1 cellular context compared by ENCODE assay signal in the genomic region with DNA sequence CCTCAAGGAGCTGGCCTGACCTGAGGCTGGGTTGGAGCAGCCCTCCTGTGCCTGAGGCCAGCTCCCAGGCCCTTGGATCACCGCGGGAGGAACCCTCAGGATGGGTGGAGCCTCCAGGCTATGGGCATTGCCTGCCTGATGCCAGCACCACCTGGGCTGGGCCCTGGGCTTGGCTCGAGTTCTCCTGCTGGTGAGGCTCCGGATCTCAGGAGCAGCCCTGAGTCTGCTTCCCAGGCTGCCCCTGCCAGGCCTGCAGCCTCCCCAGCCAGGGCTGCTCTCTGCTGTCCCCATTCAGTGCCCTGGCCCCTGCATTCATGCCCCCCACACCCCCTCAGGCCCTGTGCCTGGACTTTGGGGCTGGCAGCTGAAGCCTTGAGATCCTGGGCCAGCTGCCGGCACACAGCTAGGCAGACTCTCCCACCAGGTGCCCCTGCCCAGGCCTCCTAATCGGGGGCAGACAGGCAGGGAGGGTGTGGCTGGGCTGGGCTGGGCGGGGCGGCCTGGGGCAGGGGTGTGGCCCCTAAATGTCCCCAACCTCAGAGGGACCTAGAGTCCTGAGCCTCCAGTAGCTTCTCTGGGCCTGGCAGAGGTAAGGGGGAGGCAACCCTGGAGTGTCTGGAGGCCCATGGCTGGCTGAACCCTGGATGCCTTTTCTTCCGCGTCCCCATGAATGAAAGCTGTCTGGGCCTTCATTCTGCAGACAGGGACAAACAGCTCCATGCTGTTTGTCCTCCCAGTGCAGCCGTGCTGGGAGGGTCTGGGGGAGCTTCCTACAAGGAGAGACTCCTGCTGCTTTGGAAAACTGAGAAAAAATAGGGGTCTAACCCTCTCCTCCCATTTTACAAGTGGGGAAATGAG.
TF ChIP-seq lines count a peak whose summit lies in the region.

No MANE protein-coding gene starts in this region.

TF ChIP-seq in GM23338, 12 proteins besides CTCF, POLR2A, EP300 and RAD21 (continued from another document):
- TF ChIP-seq POLR2AphosphoS5 (IDR thresholded peaks at IDR 0.05; ENCODE audit: low read depth) (no peak), EZH2phosphoT487 (IDR thresholded peaks at IDR 0.05; ENCODE audit: unreplicated experiment) (no peak), JUNB (IDR thresholded peaks at IDR 0.05; ENCODE audit: unreplicated experiment) (no peak), STAT1 (IDR thresholded peaks at IDR 0.05; ENCODE audit: unreplicated experiment) (no peak), EZH2 (IDR thresholded peaks at IDR 0.05; ENCODE audit: low read depth, unreplicated experiment) (no peak), ZNF331 (CRISPR knock-in tag; IDR thresholded peaks at IDR 0.05; ENCODE audit: low read depth) (no peak), ZNF114 (CRISPR knock-in tag; IDR thresholded peaks at IDR 0.05) (no peak), CREB1 (CRISPR knock-in tag; IDR thresholded peaks at IDR 0.05; ENCODE audit: low read depth) (no peak)
- TF ChIP-seq, protein P1, sequence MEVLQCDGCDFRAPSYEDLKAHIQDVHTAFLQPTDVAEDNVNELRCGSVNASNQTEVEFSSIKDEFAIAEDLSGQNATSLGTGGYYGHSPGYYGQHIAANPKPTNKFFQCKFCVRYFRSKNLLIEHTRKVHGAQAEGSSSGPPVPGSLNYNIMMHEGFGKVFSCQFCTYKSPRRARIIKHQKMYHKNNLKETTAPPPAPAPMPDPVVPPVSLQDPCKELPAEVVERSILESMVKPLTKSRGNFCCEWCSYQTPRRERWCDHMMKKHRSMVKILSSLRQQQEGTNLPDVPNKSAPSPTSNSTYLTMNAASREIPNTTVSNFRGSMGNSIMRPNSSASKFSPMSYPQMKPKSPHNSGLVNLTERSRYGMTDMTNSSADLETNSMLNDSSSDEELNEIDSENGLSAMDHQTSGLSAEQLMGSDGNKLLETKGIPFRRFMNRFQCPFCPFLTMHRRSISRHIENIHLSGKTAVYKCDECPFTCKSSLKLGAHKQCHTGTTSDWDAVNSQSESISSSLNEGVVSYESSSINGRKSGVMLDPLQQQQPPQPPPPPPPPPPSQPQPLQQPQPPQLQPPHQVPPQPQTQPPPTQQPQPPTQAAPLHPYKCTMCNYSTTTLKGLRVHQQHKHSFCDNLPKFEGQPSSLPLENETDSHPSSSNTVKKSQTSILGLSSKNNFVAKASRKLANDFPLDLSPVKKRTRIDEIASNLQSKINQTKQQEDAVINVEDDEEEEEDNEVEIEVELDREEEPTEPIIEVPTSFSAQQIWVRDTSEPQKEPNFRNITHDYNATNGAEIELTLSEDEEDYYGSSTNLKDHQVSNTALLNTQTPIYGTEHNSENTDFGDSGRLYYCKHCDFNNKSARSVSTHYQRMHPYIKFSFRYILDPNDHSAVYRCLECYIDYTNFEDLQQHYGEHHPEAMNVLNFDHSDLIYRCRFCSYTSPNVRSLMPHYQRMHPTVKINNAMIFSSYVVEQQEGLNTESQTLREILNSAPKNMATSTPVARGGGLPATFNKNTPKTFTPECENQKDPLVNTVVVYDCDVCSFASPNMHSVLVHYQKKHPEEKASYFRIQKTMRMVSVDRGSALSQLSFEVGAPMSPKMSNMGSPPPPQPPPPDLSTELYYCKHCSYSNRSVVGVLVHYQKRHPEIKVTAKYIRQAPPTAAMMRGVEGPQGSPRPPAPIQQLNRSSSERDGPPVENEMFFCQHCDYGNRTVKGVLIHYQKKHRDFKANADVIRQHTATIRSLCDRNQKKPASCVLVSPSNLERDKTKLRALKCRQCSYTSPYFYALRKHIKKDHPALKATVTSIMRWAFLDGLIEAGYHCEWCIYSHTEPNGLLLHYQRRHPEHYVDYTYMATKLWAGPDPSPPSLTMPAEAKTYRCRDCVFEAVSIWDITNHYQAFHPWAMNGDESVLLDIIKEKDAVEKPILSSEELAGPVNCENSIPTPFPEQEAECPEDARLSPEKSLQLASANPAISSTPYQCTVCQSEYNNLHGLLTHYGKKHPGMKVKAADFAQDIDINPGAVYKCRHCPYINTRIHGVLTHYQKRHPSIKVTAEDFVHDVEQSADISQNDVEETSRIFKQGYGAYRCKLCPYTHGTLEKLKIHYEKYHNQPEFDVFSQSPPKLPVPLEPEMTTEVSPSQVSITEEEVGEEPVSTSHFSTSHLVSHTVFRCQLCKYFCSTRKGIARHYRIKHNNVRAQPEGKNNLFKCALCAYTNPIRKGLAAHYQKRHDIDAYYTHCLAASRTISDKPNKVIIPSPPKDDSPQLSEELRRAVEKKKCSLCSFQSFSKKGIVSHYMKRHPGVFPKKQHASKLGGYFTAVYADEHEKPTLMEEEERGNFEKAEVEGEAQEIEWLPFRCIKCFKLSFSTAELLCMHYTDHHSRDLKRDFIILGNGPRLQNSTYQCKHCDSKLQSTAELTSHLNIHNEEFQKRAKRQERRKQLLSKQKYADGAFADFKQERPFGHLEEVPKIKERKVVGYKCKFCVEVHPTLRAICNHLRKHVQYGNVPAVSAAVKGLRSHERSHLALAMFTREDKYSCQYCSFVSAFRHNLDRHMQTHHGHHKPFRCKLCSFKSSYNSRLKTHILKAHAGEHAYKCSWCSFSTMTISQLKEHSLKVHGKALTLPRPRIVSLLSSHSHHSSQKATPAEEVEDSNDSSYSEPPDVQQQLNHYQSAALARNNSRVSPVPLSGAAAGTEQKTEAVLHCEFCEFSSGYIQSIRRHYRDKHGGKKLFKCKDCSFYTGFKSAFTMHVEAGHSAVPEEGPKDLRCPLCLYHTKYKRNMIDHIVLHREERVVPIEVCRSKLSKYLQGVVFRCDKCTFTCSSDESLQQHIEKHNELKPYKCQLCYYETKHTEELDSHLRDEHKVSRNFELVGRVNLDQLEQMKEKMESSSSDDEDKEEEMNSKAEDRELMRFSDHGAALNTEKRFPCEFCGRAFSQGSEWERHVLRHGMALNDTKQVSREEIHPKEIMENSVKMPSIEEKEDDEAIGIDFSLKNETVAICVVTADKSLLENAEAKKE (CRISPR knock-in tag; IDR thresholded peaks at IDR 0.05): no peak
- TF ChIP-seq, protein P2, sequence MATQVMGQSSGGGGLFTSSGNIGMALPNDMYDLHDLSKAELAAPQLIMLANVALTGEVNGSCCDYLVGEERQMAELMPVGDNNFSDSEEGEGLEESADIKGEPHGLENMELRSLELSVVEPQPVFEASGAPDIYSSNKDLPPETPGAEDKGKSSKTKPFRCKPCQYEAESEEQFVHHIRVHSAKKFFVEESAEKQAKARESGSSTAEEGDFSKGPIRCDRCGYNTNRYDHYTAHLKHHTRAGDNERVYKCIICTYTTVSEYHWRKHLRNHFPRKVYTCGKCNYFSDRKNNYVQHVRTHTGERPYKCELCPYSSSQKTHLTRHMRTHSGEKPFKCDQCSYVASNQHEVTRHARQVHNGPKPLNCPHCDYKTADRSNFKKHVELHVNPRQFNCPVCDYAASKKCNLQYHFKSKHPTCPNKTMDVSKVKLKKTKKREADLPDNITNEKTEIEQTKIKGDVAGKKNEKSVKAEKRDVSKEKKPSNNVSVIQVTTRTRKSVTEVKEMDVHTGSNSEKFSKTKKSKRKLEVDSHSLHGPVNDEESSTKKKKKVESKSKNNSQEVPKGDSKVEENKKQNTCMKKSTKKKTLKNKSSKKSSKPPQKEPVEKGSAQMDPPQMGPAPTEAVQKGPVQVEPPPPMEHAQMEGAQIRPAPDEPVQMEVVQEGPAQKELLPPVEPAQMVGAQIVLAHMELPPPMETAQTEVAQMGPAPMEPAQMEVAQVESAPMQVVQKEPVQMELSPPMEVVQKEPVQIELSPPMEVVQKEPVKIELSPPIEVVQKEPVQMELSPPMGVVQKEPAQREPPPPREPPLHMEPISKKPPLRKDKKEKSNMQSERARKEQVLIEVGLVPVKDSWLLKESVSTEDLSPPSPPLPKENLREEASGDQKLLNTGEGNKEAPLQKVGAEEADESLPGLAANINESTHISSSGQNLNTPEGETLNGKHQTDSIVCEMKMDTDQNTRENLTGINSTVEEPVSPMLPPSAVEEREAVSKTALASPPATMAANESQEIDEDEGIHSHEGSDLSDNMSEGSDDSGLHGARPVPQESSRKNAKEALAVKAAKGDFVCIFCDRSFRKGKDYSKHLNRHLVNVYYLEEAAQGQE (IDR thresholded peaks at IDR 0.05; ENCODE audit: unreplicated experiment): no peak
- TF ChIP-seq, protein P3, sequence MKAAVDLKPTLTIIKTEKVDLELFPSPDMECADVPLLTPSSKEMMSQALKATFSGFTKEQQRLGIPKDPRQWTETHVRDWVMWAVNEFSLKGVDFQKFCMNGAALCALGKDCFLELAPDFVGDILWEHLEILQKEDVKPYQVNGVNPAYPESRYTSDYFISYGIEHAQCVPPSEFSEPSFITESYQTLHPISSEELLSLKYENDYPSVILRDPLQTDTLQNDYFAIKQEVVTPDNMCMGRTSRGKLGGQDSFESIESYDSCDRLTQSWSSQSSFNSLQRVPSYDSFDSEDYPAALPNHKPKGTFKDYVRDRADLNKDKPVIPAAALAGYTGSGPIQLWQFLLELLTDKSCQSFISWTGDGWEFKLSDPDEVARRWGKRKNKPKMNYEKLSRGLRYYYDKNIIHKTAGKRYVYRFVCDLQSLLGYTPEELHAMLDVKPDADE (IDR thresholded peaks at IDR 0.05): no peak
